In genomic region chr22:19596680-19597398, GRCh38 we compare ENCODE assay signal across 1 cellular context.
TF ChIP-seq lines count a peak whose summit lies in the region.

No MANE protein-coding gene starts in this region.

TF ChIP-seq in HEK293T, 16 proteins besides CTCF, POLR2A, EP300 and RAD21 (continued from another document):
- TF ChIP-seq BHLHE40 (IDR thresholded peaks at IDR 0.05; ENCODE audit: borderline replicate concordance) (no peak), FOXM1 (IDR thresholded peaks at IDR 0.05; ENCODE audit: borderline replicate concordance) (no peak), L3MBTL2 (conservative IDR thresholded peaks at IDR 0.05) (peak; percentile 29; the same call in 1 of the 2 replicates), TARDBP (IDR thresholded peaks at IDR 0.05) (no peak), NFRKB (IDR thresholded peaks at IDR 0.05) (no peak)
